8 cellular contexts compared by ENCODE assay signal in the genomic region with DNA sequence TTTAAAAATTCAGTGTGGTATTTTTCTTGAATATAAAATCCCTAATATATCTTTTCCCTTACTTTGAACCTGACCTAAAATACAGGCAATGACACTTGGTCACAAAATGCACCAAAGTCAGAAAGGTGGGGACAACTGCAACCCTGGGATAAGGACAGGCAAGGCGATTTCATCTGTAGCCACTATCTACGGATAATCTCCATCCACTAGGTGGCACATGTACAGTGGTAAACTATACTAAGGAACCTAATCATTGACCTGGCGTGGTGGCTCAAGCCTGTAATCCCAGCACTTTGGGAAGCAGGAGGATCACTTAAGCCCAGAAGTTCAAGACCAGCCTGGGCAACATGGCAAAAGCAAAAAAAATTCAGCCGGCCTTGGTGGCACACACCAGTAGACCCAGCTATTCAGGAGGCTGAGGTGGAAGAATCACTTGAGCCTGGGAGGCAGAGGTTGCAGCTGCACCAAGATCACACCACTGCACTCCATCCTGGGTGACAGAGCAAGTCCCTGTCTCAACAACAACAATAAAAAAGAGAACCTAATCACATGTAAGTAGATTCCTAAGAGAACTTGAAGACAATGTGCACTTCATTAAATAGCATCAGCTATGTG.
DNase-seq lines count a peak whose midpoint lies in the region; ATAC-seq, FAIRE-seq and TF ChIP-seq lines count a peak whose summit lies in the region.

No MANE protein-coding gene starts in this region.

- H3K27me3 ChIP-seq in BJ (ENCODE audit: control insufficient read depth, insufficient read depth, low read length), result no peaks in the 10 kb centered on the region
- H3K27me3 ChIP-seq in suprapubic skin, result no peaks in the 10 kb centered on the region

- DNase-seq in BJ (ENCODE audit: low read depth), result no peak
- no peak for DNase-seq in GM12891 (ENCODE audit: insufficient read length, low spot score)
- DNase-seq in NCI-H69 (lab: John Stamatoyannopoulos, UW), result peak; percentile 78
- DNase-seq in astrocyte of the hippocampus (ENCODE audit: low read depth, low spot score), result peak; percentile 52
- no peak for DNase-seq in suprapubic skin (ENCODE audit: low spot score in 2 of 2)

- TF ChIP-seq POLR2A in GM12891 (IDR thresholded peaks at IDR 0.05; ENCODE audit: low read depth, low read length) (no peak), suprapubic skin (IDR thresholded peaks at IDR 0.05) (no peak)

- no peak overlapping the region for H3K27ac ChIP-seq in suprapubic skin

- FAIRE-seq in GM12891 (lab: Jason Lieb, UNC) (peak; percentile 93), islet of Langerhans (lab: Jason Lieb, UNC) (peak; percentile 45)

- WGBS in suprapubic skin, result 36% methylated on average over 4 of the region's 4 CpGs

- POLR2A ChIA-PET in BJ (lab: Charles Lee), result interaction anchor here (0.7 kb wide), 1 partner anchor 9 kb away, joined by 4 read pairs; no protein-coding TSS in a partner anchor

- CTCF ChIA-PET in BJ (lab: Yijun Ruan, JAX), result interaction anchor here (0.6 to 2.1 kb wide), 9 partner anchors 14 to 487 kb away, joined by 3 to 14 read pairs (median 3); no protein-coding TSS in a partner anchor

- TF ChIP-seq EP300 in suprapubic skin (IDR thresholded peaks at IDR 0.05), result no peak

- no peak overlapping the region for H3K4me3 ChIP-seq in BJ (ENCODE audit: low read depth, low read length)
- no peak overlapping the region for H3K4me3 ChIP-seq in suprapubic skin

- no peaks in the 10 kb centered on the region for H3K9me3 ChIP-seq in suprapubic skin

- H3K36me3 ChIP-seq in BJ (ENCODE audit: control insufficient read depth, insufficient read depth, low read length), result no peaks in the 10 kb centered on the region
- H3K36me3 ChIP-seq in suprapubic skin, result no peaks in the 10 kb centered on the region

- TF ChIP-seq CTCF in BJ (IDR thresholded peaks at IDR 0.05; ENCODE audit: insufficient read depth, low read depth, low read length) (peak; percentile 53), suprapubic skin (IDR thresholded peaks at IDR 0.05) (peak; percentile 24 to 34)

- H3K4me1 ChIP-seq in suprapubic skin, result peaks cover 38% of the 10 kb centered on the region

- ATAC-seq in HG03039 (IDR thresholded peaks at IDR 0.05; ENCODE audit: unreplicated experiment) (peak; percentile 60), GM18519 (IDR thresholded peaks at IDR 0.05; ENCODE audit: low FRiP score, unreplicated experiment) (no peak)

TF ChIP-seq in GM12891, 5 proteins besides CTCF, POLR2A, EP300 and RAD21:
- no peak for TF ChIP-seq POU2F2 (IDR thresholded peaks at IDR 0.05; ENCODE audit: low read depth, low read length)
- TF ChIP-seq POLR2AphosphoS5 (IDR thresholded peaks at IDR 0.05; ENCODE audit: low read depth, low read length), result no peak
- no peak for TF ChIP-seq SPI1 (IDR thresholded peaks at IDR 0.05; ENCODE audit: low read depth, low read length)
- no peak for TF ChIP-seq PAX5 (IDR thresholded peaks at IDR 0.05; ENCODE audit: insufficient read depth, low read length, severe bottlenecking)
- TF ChIP-seq TAF1 (IDR thresholded peaks at IDR 0.05; ENCODE audit: low read depth, low read length), result no peak

Comparison
In these comparisons a context has a peak if more than half of its experiments do, and no peak if none do; other contexts are left out.
1. DNase-seq: peak in NCI-H69 (single experiment) and astrocyte of the hippocampus (single experiment); none in BJ (single experiment), GM12891 (single experiment) and suprapubic skin (0 of 2).